ENCODE assay signal across 1 cellular context in the genomic region with DNA sequence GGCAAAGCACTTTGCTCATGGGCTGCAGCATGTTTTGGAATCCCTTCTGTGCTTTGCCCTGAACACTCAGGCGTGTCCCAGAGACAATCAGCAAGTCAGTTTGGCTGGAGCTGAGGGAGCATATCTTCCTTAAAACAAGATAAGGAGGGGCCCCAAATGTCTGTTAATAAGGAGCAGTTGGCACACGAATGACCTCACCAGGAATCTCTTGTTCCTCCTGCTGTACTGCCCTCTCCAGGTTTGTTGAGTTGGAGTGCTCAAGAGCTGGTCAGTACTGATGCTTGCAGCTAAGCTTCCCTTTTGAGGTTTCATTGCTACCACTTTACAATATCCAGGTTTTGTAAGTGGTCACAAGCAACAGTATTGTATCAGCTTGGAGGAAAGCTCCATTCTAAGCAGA.
TF ChIP-seq lines count a peak whose summit lies in the region.

No MANE protein-coding gene starts in this region.

TF ChIP-seq in WTC11, 78 proteins besides CTCF, POLR2A, EP300 and RAD21 (continued from another document):
- TF ChIP-seq, protein P1, sequence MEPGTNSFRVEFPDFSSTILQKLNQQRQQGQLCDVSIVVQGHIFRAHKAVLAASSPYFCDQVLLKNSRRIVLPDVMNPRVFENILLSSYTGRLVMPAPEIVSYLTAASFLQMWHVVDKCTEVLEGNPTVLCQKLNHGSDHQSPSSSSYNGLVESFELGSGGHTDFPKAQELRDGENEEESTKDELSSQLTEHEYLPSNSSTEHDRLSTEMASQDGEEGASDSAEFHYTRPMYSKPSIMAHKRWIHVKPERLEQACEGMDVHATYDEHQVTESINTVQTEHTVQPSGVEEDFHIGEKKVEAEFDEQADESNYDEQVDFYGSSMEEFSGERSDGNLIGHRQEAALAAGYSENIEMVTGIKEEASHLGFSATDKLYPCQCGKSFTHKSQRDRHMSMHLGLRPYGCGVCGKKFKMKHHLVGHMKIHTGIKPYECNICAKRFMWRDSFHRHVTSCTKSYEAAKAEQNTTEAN (CRISPR knock-in tag; IDR thresholded peaks at IDR 0.05), result no peak
- TF ChIP-seq MXD4 (CRISPR knock-in tag; IDR thresholded peaks at IDR 0.05; ENCODE audit: borderline replicate concordance), result no peak
- TF ChIP-seq, protein P2, sequence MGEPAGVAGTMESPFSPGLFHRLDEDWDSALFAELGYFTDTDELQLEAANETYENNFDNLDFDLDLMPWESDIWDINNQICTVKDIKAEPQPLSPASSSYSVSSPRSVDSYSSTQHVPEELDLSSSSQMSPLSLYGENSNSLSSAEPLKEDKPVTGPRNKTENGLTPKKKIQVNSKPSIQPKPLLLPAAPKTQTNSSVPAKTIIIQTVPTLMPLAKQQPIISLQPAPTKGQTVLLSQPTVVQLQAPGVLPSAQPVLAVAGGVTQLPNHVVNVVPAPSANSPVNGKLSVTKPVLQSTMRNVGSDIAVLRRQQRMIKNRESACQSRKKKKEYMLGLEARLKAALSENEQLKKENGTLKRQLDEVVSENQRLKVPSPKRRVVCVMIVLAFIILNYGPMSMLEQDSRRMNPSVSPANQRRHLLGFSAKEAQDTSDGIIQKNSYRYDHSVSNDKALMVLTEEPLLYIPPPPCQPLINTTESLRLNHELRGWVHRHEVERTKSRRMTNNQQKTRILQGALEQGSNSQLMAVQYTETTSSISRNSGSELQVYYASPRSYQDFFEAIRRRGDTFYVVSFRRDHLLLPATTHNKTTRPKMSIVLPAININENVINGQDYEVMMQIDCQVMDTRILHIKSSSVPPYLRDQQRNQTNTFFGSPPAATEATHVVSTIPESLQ (CRISPR knock-in tag; IDR thresholded peaks at IDR 0.05), result no peak
